Comparison of ENCODE assay signal across 1 cellular context in genomic region chr12:108614639-108615038, GRCh38.
A peak's percentile ranks its signal among the peaks of the same experiment; 100 is the strongest.
TF ChIP-seq lines count a peak whose summit lies in the region.

No MANE protein-coding gene starts in this region.

TF ChIP-seq in H1, 55 proteins besides CTCF, POLR2A, EP300 and RAD21:
- TF ChIP-seq ATF2 (IDR thresholded peaks at IDR 0.05; ENCODE audit: low read length) (no peak), TCF12 (IDR thresholded peaks at IDR 0.05; ENCODE audit: low read depth, low read length) (no peak), KDM1A (IDR thresholded peaks at IDR 0.05; ENCODE audit: borderline replicate concordance, low read length) (0 out of 2 replicates have a peak, but pooled peaks have one; percentile 20)
TF ChIP-seq in H1: peak in this region for 1.
